Comparison of ENCODE assay signal across 26 cellular contexts in genomic region chr11:29395555-29396072, GRCh38.
"Had no signal": no experiment of that assay in that cellular context is flagged by ENCODE, and none has a peak within 500 bp of the region (broad histone marks: within the 10 kb centered on the region; RNA-seq: fewer than 3 reads in every experiment).

No MANE protein-coding gene starts in this region.

- H3K36me3 ChIP-seq: esophagus muscularis mucosa, gastroesophageal sphincter, left ventricle myocardium inferior, lower lobe of right lung, neural progenitor cell, ovary, right atrium auricular region, suprapubic skin, thyroid gland had no signal

- H3K36me3 Mint-ChIP-seq: memory B cell; mesothelial cell of epicardium; neural progenitor cell; stimulated activated effector memory CD8-positive, alpha-beta T cell treated with anti-CD3 and anti-CD28 coated beads, Interleukin-12 subunit alpha, Interleukin-12 subunit beta, amount 100 ng/mL, for 72 hours; type B pancreatic cell had no signal

- H3K27me3 ChIP-seq: esophagus muscularis mucosa, gastroesophageal sphincter, neural progenitor cell, ovary, right atrium auricular region, suprapubic skin, thyroid gland had no signal

- H3K4me1 ChIP-seq: esophagus muscularis mucosa, gastroesophageal sphincter, left ventricle myocardium inferior, lower lobe of right lung, neural progenitor cell, right atrium auricular region, suprapubic skin, thyroid gland had no signal

- H3K27ac ChIP-seq: epithelial cell of prostate, esophagus muscularis mucosa, gastroesophageal sphincter, left ventricle myocardium inferior, lower lobe of right lung, neural progenitor cell, ovary, right atrium auricular region, suprapubic skin, thyroid gland had no signal

- H3K9ac ChIP-seq: neural progenitor cell had no signal

- ATAC-seq: gastroesophageal sphincter; left cardiac atrium; lower lobe of right lung; natural killer cell treated with Interleukin-12 subunit alpha and Interleukin-12 subunit beta and Interleukin-15 and Interleukin-18, amount 100 ng/mL, for 72 hours; stimulated activated effector memory CD8-positive, alpha-beta T cell treated with anti-CD3 and anti-CD28 coated beads, Interleukin-12 subunit alpha, Interleukin-12 subunit beta, amount 100 ng/mL, for 72 hours; stimulated activated naive CD8-positive, alpha-beta T cell treated with anti-CD3 and anti-CD28 coated beads, Interleukin-15, Interleukin-2, amounts not matched to agents 100 U/mL and 50 U/mL, for 24 hours had no signal

- FAIRE-seq: endometrium, kidney, urothelium cell line had no signal

- DNase-seq: effector memory CD4-positive, alpha-beta T cell; foreskin fibroblast; glutamatergic neuron; kidney; left cardiac atrium; left ventricle myocardium inferior; lower lobe of right lung; nucleus accumbens; ovary; stimulated activated CD4-positive, alpha-beta T cell treated with anti-CD3 and anti-CD28 coated beads, Interleukin-2, amount 100 ng/mL, for 48 hours; stimulated activated naive CD8-positive, alpha-beta T cell treated with anti-CD3 and anti-CD28 coated beads, Interleukin-15, Interleukin-2, amounts not matched to agents 100 U/mL and 50 U/mL, for 24 hours; thyroid gland had no signal

- H3K27ac Mint-ChIP-seq: memory B cell; mesothelial cell of epicardium; natural killer cell treated with Interleukin-12 subunit alpha and Interleukin-12 subunit beta and Interleukin-15 and Interleukin-18, amount 100 ng/mL, for 72 hours; neural progenitor cell; stimulated activated effector memory CD8-positive, alpha-beta T cell treated with anti-CD3 and anti-CD28 coated beads, Interleukin-12 subunit alpha, Interleukin-12 subunit beta, amount 100 ng/mL, for 72 hours; type B pancreatic cell had no signal

- H3K4me3 ChIP-seq: esophagus muscularis mucosa, gastroesophageal sphincter, left ventricle myocardium inferior, lower lobe of right lung, neural progenitor cell, ovary, right atrium auricular region, smooth muscle cell, suprapubic skin, thyroid gland had no signal

- H3K4me3 Mint-ChIP-seq: memory B cell; mesothelial cell of epicardium; natural killer cell treated with Interleukin-12 subunit alpha and Interleukin-12 subunit beta and Interleukin-15 and Interleukin-18, amount 100 ng/mL, for 72 hours; neural progenitor cell; stimulated activated effector memory CD8-positive, alpha-beta T cell treated with anti-CD3 and anti-CD28 coated beads, Interleukin-12 subunit alpha, Interleukin-12 subunit beta, amount 100 ng/mL, for 72 hours; type B pancreatic cell had no signal

- H3K27me3 Mint-ChIP-seq: memory B cell; natural killer cell treated with Interleukin-12 subunit alpha and Interleukin-12 subunit beta and Interleukin-15 and Interleukin-18, amount 100 ng/mL, for 72 hours had no signal

- H3K4me1 Mint-ChIP-seq: memory B cell; mesothelial cell of epicardium; neural progenitor cell; stimulated activated effector memory CD8-positive, alpha-beta T cell treated with anti-CD3 and anti-CD28 coated beads, Interleukin-12 subunit alpha, Interleukin-12 subunit beta, amount 100 ng/mL, for 72 hours had no signal

- H2AFZ ChIP-seq: neural progenitor cell had no signal

- H3K9me3 ChIP-seq: esophagus muscularis mucosa, gastroesophageal sphincter, left ventricle myocardium inferior, lower lobe of right lung, ovary, right atrium auricular region, thyroid gland had no signal

- H3K9me3 Mint-ChIP-seq: neural progenitor cell, type B pancreatic cell had no signal

- H3K4me2 ChIP-seq: neural progenitor cell, smooth muscle cell had no signal
